Comparison of ENCODE assay signal across 31 cellular contexts in genomic region chr16:24302636-24303035, GRCh38. TPM values are rescaled to one million over a fixed set of nuclear protein-coding genes. Genes with fewer than 3 reads are reported as not detected.
"Had no signal": no experiment of that assay in that cellular context is flagged by ENCODE, and none has a peak within 500 bp of the region (broad histone marks: within the 10 kb centered on the region; RNA-seq: fewer than 3 reads in every experiment).

No MANE protein-coding gene starts in this region.

- H3K4me1 ChIP-seq: stomach, suprapubic skin, testis, thyroid gland, tibial artery, tibial nerve, transverse colon, upper lobe of left lung, upper lobe of right lung, uterus, vagina had no signal

- H3K27ac ChIP-seq: stomach, suprapubic skin, testis, thoracic aorta, thyroid gland, tibial artery, tibial nerve, transverse colon, upper lobe of left lung, upper lobe of right lung, uterus, vagina had no signal

- H3K9me3 Mint-ChIP-seq: stimulated activated effector memory CD8-positive, alpha-beta T cell treated with anti-CD3 and anti-CD28 coated beads, Interleukin-12 subunit alpha, Interleukin-12 subunit beta, amount 100 ng/mL, for 72 hours; stimulated activated memory B cell treated with anti-CD40 and anti-IgM and Interleukin-4, amounts not matched to agents 10 μg/mL and 1 μg/mL and 100 μg/mL, for 72 hours; stimulated activated naive B cell treated with anti-CD40 and anti-IgM and Interleukin-4, amounts not matched to agents 10 μg/mL and 1 μg/mL and 100 μg/mL, for 72 hours; stimulated activated naive CD8-positive, alpha-beta T cell treated with anti-CD3 and anti-CD28 coated beads, Interleukin-15, amount 100 ng/mL, for 72 hours; stimulated activated naive CD8-positive, alpha-beta T cell treated with anti-CD3 and anti-CD28 coated beads, Interleukin-15, Interleukin-2, amounts not matched to agents 100 ng/mL and 50 ng/mL, for 24 hours; type B pancreatic cell had no signal

- H3K36me3 ChIP-seq: stomach, suprapubic skin, thoracic aorta, thyroid gland, tibial artery, tibial nerve, transverse colon, upper lobe of left lung, upper lobe of right lung, uterus, vagina had no signal

- H3K4me3 Mint-ChIP-seq: stimulated activated effector memory CD8-positive, alpha-beta T cell treated with anti-CD3 and anti-CD28 coated beads, Interleukin-12 subunit alpha, Interleukin-12 subunit beta, amount 100 ng/mL, for 72 hours; stimulated activated memory B cell treated with anti-CD40 and anti-IgM and Interleukin-4, amounts not matched to agents 10 μg/mL and 1 μg/mL and 100 μg/mL, for 72 hours; stimulated activated naive B cell treated with anti-CD40 and anti-IgM and Interleukin-4, amounts not matched to agents 10 μg/mL and 1 μg/mL and 100 μg/mL, for 72 hours; stimulated activated naive CD8-positive, alpha-beta T cell treated with anti-CD3 and anti-CD28 coated beads, Interleukin-15, amount 100 ng/mL, for 72 hours; stimulated activated naive CD8-positive, alpha-beta T cell treated with anti-CD3 and anti-CD28 coated beads, Interleukin-15, Interleukin-2, amounts not matched to agents 100 ng/mL and 50 ng/mL, for 24 hours; type B pancreatic cell had no signal

- H3K9me3 ChIP-seq: suprapubic skin, testis, thoracic aorta, thyroid gland, transverse colon, upper lobe of left lung, upper lobe of right lung, uterus, vagina had no signal

- H3K27me3 ChIP-seq: suprapubic skin, testis, thyroid gland, tibial artery, tibial nerve, transverse colon, upper lobe of left lung, uterus, vagina had no signal

- DNase-seq: stimulated activated CD4-positive, alpha-beta T cell treated with anti-CD3 and anti-CD28 coated beads, Interleukin-2, amount 100 ng/mL, for 48 hours; stimulated activated CD4-positive, alpha-beta T cell treated with anti-CD3 and anti-CD28 coated beads, Interleukin-4, amount 100 ng/mL, for 1 hour; stimulated activated CD4-positive, alpha-beta T cell treated with anti-CD3 and anti-CD28 coated beads, Interleukin-4, amount 100 ng/mL, for 24 hours; stimulated activated CD4-positive, alpha-beta T cell treated with anti-CD3 and anti-CD28 coated beads, Interleukin-4, amount 100 ng/mL, for 4 hours; stimulated activated CD8-positive, alpha-beta memory T cell treated with anti-CD3 and anti-CD28 coated beads, Interleukin-4, amount 100 ng/mL, for 48 hours; stimulated activated naive B cell treated with anti-CD40 and anti-IgM and Interleukin-4, amounts not matched to agents 10 μg/mL and 1 μg/mL and 100 μg/mL, for 72 hours; stimulated activated naive CD4-positive, alpha-beta T cell; stimulated activated naive CD4-positive, alpha-beta T cell treated with Interleukin-2 at 50 U/mL for 16 hours; stimulated activated naive CD8-positive, alpha-beta T cell treated with anti-CD3 and anti-CD28 coated beads, Interleukin-15, amount 100 ng/mL, for 72 hours; stimulated activated naive CD8-positive, alpha-beta T cell treated with anti-CD3 and anti-CD28 coated beads, Interleukin-15, Interleukin-2, amounts not matched to agents 100 U/mL and 50 U/mL, for 24 hours; stomach; substantia nigra; testis; thyroid gland; tibial artery; transverse colon; upper lobe of left lung; upper lobe of right lung; uterus had no signal

- H3K36me3 Mint-ChIP-seq: stimulated activated effector memory CD8-positive, alpha-beta T cell treated with anti-CD3 and anti-CD28 coated beads, Interleukin-12 subunit alpha, Interleukin-12 subunit beta, amount 100 ng/mL, for 72 hours; stimulated activated memory B cell treated with anti-CD40 and anti-IgM and Interleukin-4, amounts not matched to agents 10 μg/mL and 1 μg/mL and 100 μg/mL, for 72 hours; stimulated activated naive B cell treated with anti-CD40 and anti-IgM and Interleukin-4, amounts not matched to agents 10 μg/mL and 1 μg/mL and 100 μg/mL, for 72 hours; type B pancreatic cell had no signal

- H3K4me1 Mint-ChIP-seq: stimulated activated effector memory CD8-positive, alpha-beta T cell treated with anti-CD3 and anti-CD28 coated beads, Interleukin-12 subunit alpha, Interleukin-12 subunit beta, amount 100 ng/mL, for 72 hours; stimulated activated memory B cell treated with anti-CD40 and anti-IgM and Interleukin-4, amounts not matched to agents 10 μg/mL and 1 μg/mL and 100 μg/mL, for 72 hours; stimulated activated naive B cell treated with anti-CD40 and anti-IgM and Interleukin-4, amounts not matched to agents 10 μg/mL and 1 μg/mL and 100 μg/mL, for 72 hours; stimulated activated naive CD8-positive, alpha-beta T cell treated with anti-CD3 and anti-CD28 coated beads, Interleukin-15, amount 100 ng/mL, for 72 hours had no signal

- H3K4me3 ChIP-seq: stomach, suprapubic skin, testis, thoracic aorta, thyroid gland, tibial artery, tibial nerve, transverse colon, upper lobe of left lung, upper lobe of right lung, uterus, vagina had no signal

- H3K27ac Mint-ChIP-seq: stimulated activated effector memory CD8-positive, alpha-beta T cell treated with anti-CD3 and anti-CD28 coated beads, Interleukin-12 subunit alpha, Interleukin-12 subunit beta, amount 100 ng/mL, for 72 hours; stimulated activated memory B cell treated with anti-CD40 and anti-IgM and Interleukin-4, amounts not matched to agents 10 μg/mL and 1 μg/mL and 100 μg/mL, for 72 hours; stimulated activated naive B cell treated with anti-CD40 and anti-IgM and Interleukin-4, amounts not matched to agents 10 μg/mL and 1 μg/mL and 100 μg/mL, for 72 hours; stimulated activated naive CD8-positive, alpha-beta T cell treated with anti-CD3 and anti-CD28 coated beads, Interleukin-15, amount 100 ng/mL, for 72 hours; stimulated activated naive CD8-positive, alpha-beta T cell treated with anti-CD3 and anti-CD28 coated beads, Interleukin-15, Interleukin-2, amounts not matched to agents 100 ng/mL and 50 ng/mL, for 24 hours; type B pancreatic cell had no signal

- FAIRE-seq: urothelium cell line had no signal

- ATAC-seq: stimulated activated effector memory CD8-positive, alpha-beta T cell treated with anti-CD3 and anti-CD28 coated beads, Interleukin-12 subunit alpha, Interleukin-12 subunit beta, amount 100 ng/mL, for 72 hours; stimulated activated memory B cell treated with anti-CD40 and anti-IgM and Interleukin-4, amounts not matched to agents 10 μg/mL and 1 μg/mL and 100 μg/mL, for 72 hours; stimulated activated naive B cell treated with anti-CD40 and anti-IgM and Interleukin-4, amounts not matched to agents 10 μg/mL and 1 μg/mL and 100 μg/mL, for 72 hours; stimulated activated naive CD8-positive, alpha-beta T cell treated with anti-CD3 and anti-CD28 coated beads, Interleukin-15, amount 100 ng/mL, for 72 hours; stimulated activated naive CD8-positive, alpha-beta T cell treated with anti-CD3 and anti-CD28 coated beads, Interleukin-15, Interleukin-2, amounts not matched to agents 100 U/mL and 50 U/mL, for 24 hours; upper lobe of right lung had no signal

RNA-seq across cellular contexts. Expression of gene CACNG3, which starts 46.5 kb away (rescaled TPM):
- total RNA-seq: stomach, subcutaneous adipose tissue, suprapubic skin, thoracic aorta, thyroid gland, tibial nerve, transverse colon, upper lobe of left lung, upper lobe of right lung, ureter, urinary bladder, uterus, vagina had no signal
- polyA plus RNA-seq: stomach, urinary bladder had no signal
